ENCODE assay signal across 1 cellular context in the genomic region with DNA sequence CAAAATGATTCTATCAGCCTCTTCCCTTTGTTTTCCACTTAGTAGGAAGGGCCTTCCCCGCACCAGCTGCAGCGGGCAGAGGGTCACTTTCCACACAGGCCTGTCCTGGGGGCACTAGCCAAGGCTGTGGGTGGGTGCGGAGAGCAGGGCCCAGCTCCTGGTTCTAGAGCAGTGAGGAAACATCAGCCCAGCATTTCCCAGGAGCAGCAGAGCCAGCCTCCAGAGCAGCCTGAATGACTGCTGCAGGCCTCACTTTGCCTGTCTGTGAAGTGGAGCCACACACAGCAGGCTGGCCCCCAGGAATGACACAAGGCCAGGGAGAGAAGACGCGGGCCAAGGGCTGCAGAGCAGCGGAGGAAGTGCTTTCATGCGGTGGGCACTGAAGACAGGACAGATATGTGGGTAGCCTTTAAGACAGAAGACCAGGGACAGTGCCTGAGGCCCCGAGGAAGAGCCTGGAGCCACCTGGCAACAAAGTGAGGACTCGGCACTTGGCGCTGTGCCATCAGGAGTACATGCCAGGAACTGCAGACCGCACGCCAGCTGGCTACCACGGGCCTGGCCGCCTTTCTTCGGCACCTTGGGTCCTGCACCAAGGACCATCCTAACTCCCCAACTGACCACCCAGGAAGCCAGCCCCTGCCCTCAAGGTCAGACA.
TF ChIP-seq lines count a peak whose summit lies in the region.

No MANE protein-coding gene starts in this region.

TF ChIP-seq in HCT116, 20 proteins besides CTCF, POLR2A, EP300 and RAD21 (continued from another document):
- TF ChIP-seq, protein P1, sequence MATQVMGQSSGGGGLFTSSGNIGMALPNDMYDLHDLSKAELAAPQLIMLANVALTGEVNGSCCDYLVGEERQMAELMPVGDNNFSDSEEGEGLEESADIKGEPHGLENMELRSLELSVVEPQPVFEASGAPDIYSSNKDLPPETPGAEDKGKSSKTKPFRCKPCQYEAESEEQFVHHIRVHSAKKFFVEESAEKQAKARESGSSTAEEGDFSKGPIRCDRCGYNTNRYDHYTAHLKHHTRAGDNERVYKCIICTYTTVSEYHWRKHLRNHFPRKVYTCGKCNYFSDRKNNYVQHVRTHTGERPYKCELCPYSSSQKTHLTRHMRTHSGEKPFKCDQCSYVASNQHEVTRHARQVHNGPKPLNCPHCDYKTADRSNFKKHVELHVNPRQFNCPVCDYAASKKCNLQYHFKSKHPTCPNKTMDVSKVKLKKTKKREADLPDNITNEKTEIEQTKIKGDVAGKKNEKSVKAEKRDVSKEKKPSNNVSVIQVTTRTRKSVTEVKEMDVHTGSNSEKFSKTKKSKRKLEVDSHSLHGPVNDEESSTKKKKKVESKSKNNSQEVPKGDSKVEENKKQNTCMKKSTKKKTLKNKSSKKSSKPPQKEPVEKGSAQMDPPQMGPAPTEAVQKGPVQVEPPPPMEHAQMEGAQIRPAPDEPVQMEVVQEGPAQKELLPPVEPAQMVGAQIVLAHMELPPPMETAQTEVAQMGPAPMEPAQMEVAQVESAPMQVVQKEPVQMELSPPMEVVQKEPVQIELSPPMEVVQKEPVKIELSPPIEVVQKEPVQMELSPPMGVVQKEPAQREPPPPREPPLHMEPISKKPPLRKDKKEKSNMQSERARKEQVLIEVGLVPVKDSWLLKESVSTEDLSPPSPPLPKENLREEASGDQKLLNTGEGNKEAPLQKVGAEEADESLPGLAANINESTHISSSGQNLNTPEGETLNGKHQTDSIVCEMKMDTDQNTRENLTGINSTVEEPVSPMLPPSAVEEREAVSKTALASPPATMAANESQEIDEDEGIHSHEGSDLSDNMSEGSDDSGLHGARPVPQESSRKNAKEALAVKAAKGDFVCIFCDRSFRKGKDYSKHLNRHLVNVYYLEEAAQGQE (IDR thresholded peaks at IDR 0.05; ENCODE audit: low read depth) = no peak
- no peak for TF ChIP-seq FOSL1 (IDR thresholded peaks at IDR 0.05; ENCODE audit: low read depth)
- no peak for TF ChIP-seq CEBPB (IDR thresholded peaks at IDR 0.05; ENCODE audit: low read depth)
- TF ChIP-seq ELF1 (IDR thresholded peaks at IDR 0.05; ENCODE audit: borderline replicate concordance, low read depth) = no peak
- no peak for TF ChIP-seq ZNF274 (IDR thresholded peaks at IDR 0.05; ENCODE audit: low read depth, low read length)
- TF ChIP-seq, protein P2, sequence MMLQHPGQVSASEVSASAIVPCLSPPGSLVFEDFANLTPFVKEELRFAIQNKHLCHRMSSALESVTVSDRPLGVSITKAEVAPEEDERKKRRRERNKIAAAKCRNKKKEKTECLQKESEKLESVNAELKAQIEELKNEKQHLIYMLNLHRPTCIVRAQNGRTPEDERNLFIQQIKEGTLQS (IDR thresholded peaks at IDR 0.05) = no peak
- TF ChIP-seq POLR2AphosphoS5 (IDR thresholded peaks at IDR 0.05; ENCODE audit: low read depth, low read length) = no peak
- no peak for TF ChIP-seq EZH2 (IDR thresholded peaks at IDR 0.05)
- TF ChIP-seq CBX3 (IDR thresholded peaks at IDR 0.05; ENCODE audit: low read depth) = no peak
- TF ChIP-seq SIN3A (IDR thresholded peaks at IDR 0.05; ENCODE audit: low read depth) = no peak
- no peak for TF ChIP-seq SP1 (IDR thresholded peaks at IDR 0.05; ENCODE audit: low read depth)
- TF ChIP-seq EGR1 (IDR thresholded peaks at IDR 0.05; ENCODE audit: low read depth) = no peak
- TF ChIP-seq JUND (IDR thresholded peaks at IDR 0.05) = no peak
